16 cellular contexts compared by ENCODE assay signal in genomic region chr4:184801781-184802180, GRCh38. TPM values are rescaled to one million over a fixed set of nuclear protein-coding genes. Genes with fewer than 3 reads are reported as not detected.
DNase-seq lines count a peak whose midpoint lies in the region; ATAC-seq and TF ChIP-seq lines count a peak whose summit lies in the region.
"Had no signal": no experiment of that assay in that cellular context is flagged by ENCODE, and none has a peak within 500 bp of the region (broad histone marks: within the 10 kb centered on the region; RNA-seq: fewer than 3 reads in every experiment).

No MANE protein-coding gene starts in this region.

- POLR2A ChIA-PET in MCF 10A (lab: Yijun Ruan, JAX) = interaction anchor here (0.7 to 2.3 kb wide), 7 partner anchors 9 to 153 kb away, joined by 3 to 30 read pairs (median 6); partner anchors contain the start of genes CASP3, CENPU and PRIMPOL

- TF ChIP-seq CTCF in MCF 10A (IDR thresholded peaks at IDR 0.05; ENCODE audit: unreplicated experiment) (no peak), breast epithelium (IDR thresholded peaks at IDR 0.05) (no peak), epithelial cell of proximal tubule (conservative IDR thresholded peaks at IDR 0.05; ENCODE audit: low read depth, low read length) (no peak)

- H3K18ac ChIP-seq in mesenchymal stem cell (ENCODE audit: low read depth in 1 of 2, low read length in 2 of 2) = no peak overlapping the region

- H3K27ac ChIP-seq in breast epithelium = peak overlapping the region in 1 of 2 donors; percentile 9
- no peak overlapping the region for H3K27ac ChIP-seq in mesenchymal stem cell (ENCODE audit: low read length, poor library complexity, severe bottlenecking)
- H3K27ac ChIP-seq: 22Rv1, SJCRH30 had no signal

- H3K27me3 Mint-ChIP-seq in MCF 10A (ENCODE audit: insufficient read depth, unreplicated experiment) = no peaks in the 10 kb centered on the region
- no peaks in the 10 kb centered on the region for H3K27me3 Mint-ChIP-seq in stimulated activated naive CD8-positive, alpha-beta T cell treated with anti-CD3 and anti-CD28 coated beads, Interleukin-15, amount 100 ng/mL, for 72 hours
- H3K27me3 Mint-ChIP-seq: activated CD4-positive, alpha-beta memory T cell treated with anti-CD3 and anti-CD28 coated beads for 36 hours; CD4-positive, alpha-beta T cell had no signal

- no peak overlapping the region for H3K4ac ChIP-seq in mesenchymal stem cell (ENCODE audit: low read depth in 1 of 2, low read length in 2 of 2)

- H3K4me2 ChIP-seq in mesenchymal stem cell (ENCODE audit: low read length, poor library complexity, severe bottlenecking) = no peak overlapping the region

- H4K8ac ChIP-seq in mesenchymal stem cell (ENCODE audit: low read length) = no peak overlapping the region

- no peak overlapping the region for H3K14ac ChIP-seq in mesenchymal stem cell (ENCODE audit: low read length in 2 of 2)

- H3K36me3 ChIP-seq in breast epithelium (no peaks in the 10 kb centered on the region), mesenchymal stem cell (ENCODE audit: control insufficient read depth in 1 of 2, insufficient read depth in 2 of 2, low read depth in 1 of 2, low read length in 2 of 2) (peaks cover 23 to 29% of the 10 kb centered on the region in 2 experiments)
- H3K36me3 ChIP-seq: SJCRH30 had no signal

- TF ChIP-seq POLR2A in breast epithelium (IDR thresholded peaks at IDR 0.05) = no peak

- H3K4me1 Mint-ChIP-seq in MCF 10A (ENCODE audit: insufficient read depth, unreplicated experiment) = peaks cover 64% of the 10 kb centered on the region
- no peaks in the 10 kb centered on the region for H3K4me1 Mint-ChIP-seq in stimulated activated naive CD8-positive, alpha-beta T cell treated with anti-CD3 and anti-CD28 coated beads, Interleukin-15, amount 100 ng/mL, for 72 hours

- H3K9me3 Mint-ChIP-seq in MCF 10A (ENCODE audit: unreplicated experiment) = no peaks in the 10 kb centered on the region
- H3K9me3 Mint-ChIP-seq in stimulated activated naive CD8-positive, alpha-beta T cell treated with anti-CD3 and anti-CD28 coated beads, Interleukin-15, amount 100 ng/mL, for 72 hours = no peaks in the 10 kb centered on the region
- H3K9me3 Mint-ChIP-seq: activated CD4-positive, alpha-beta memory T cell treated with anti-CD3 and anti-CD28 coated beads for 36 hours; CD4-positive, alpha-beta T cell had no signal

- H3K9me3 ChIP-seq in breast epithelium = no peaks in the 10 kb centered on the region
- no peaks in the 10 kb centered on the region for H3K9me3 ChIP-seq in mesenchymal stem cell (ENCODE audit: control insufficient read depth, low read length)
- H3K9me3 ChIP-seq: SJCRH30 had no signal

- no peaks in the 10 kb centered on the region for H3K27me3 ChIP-seq in breast epithelium
- H3K27me3 ChIP-seq in mesenchymal stem cell (ENCODE audit: control insufficient read depth in 1 of 2, insufficient read depth in 1 of 2, low read length in 2 of 2) = no peaks in the 10 kb centered on the region
- H3K27me3 ChIP-seq: SJCRH30 had no signal

- H2BK120ac ChIP-seq in mesenchymal stem cell (ENCODE audit: low read depth, low read length) = no peak overlapping the region

- H2BK5ac ChIP-seq in mesenchymal stem cell (ENCODE audit: low read depth, low read length, poor library complexity, severe bottlenecking) = no peak overlapping the region

- H3K4me3 Mint-ChIP-seq in MCF 10A (ENCODE audit: unreplicated experiment) = peak overlapping the region; percentile 50
- no peak overlapping the region for H3K4me3 Mint-ChIP-seq in stimulated activated naive CD8-positive, alpha-beta T cell treated with anti-CD3 and anti-CD28 coated beads, Interleukin-15, amount 100 ng/mL, for 72 hours
- H3K4me3 Mint-ChIP-seq: activated CD4-positive, alpha-beta memory T cell treated with anti-CD3 and anti-CD28 coated beads for 36 hours; CD4-positive, alpha-beta T cell had no signal

- no peak for ATAC-seq in GM19463 (IDR thresholded peaks at IDR 0.05; ENCODE audit: unreplicated experiment)
- ATAC-seq in stimulated activated naive CD8-positive, alpha-beta T cell treated with anti-CD3 and anti-CD28 coated beads, Interleukin-15, amount 100 ng/mL, for 72 hours = no peak
- ATAC-seq in HG03457 (IDR thresholded peaks at IDR 0.05; ENCODE audit: unreplicated experiment) = no peak
- ATAC-seq: HCT116; stimulated activated naive CD8-positive, alpha-beta T cell treated with anti-CD3 and anti-CD28 coated beads, Interleukin-15, Interleukin-2, amounts not matched to agents 100 U/mL and 50 U/mL, for 24 hours had no signal

- 92% methylated on average over 3 of the region's 3 CpGs for WGBS in mesenchymal stem cell

- DNase-seq in MCF 10A (ENCODE audit: unreplicated experiment) (peak; percentile 76), breast epithelium (ENCODE audit: low spot score in 2 of 2) (no peak), epithelial cell of proximal tubule (ENCODE audit: low read depth) (no peak), mesenchymal stem cell (no peak), iPS-NIHi11 (ENCODE audit: low spot score) (no peak)
- no peak for DNase-seq in stimulated activated naive CD8-positive, alpha-beta T cell treated with anti-CD3 and anti-CD28 coated beads, Interleukin-15, amount 100 ng/mL, for 72 hours
- DNase-seq: activated CD4-positive, alpha-beta memory T cell treated with anti-CD3 and anti-CD28 coated beads for 36 hours; amniotic stem cell; CD4-positive, alpha-beta T cell; midbrain; SJCRH30; stimulated activated naive CD8-positive, alpha-beta T cell treated with anti-CD3 and anti-CD28 coated beads, Interleukin-15, Interleukin-2, amounts not matched to agents 100 U/mL and 50 U/mL, for 24 hours had no signal

- H2BK15ac ChIP-seq in mesenchymal stem cell (ENCODE audit: low read depth, poor library complexity, severe bottlenecking) = no peak overlapping the region

- H3K4me3 ChIP-seq in breast epithelium (no peak overlapping the region), epithelial cell of proximal tubule (ENCODE audit: low read depth, low read length) (peak overlapping the region; percentile 69), mesenchymal stem cell (ENCODE audit: insufficient read depth in 1 of 2, low read depth in 1 of 2, low read length in 2 of 2) (peak overlapping the region in 1 of 2 experiments; percentile 67)
- H3K4me3 ChIP-seq: SJCRH30 had no signal

- H2AK5ac ChIP-seq in mesenchymal stem cell (ENCODE audit: low read length, severe bottlenecking) = no peak overlapping the region

- peak overlapping the region; percentile 67 for H3K9ac ChIP-seq in mesenchymal stem cell (ENCODE audit: low read length)

- intact Hi-C loops in MCF 10A (cut with micrococcal nuclease) = no loop called here
- intact Hi-C loops in breast epithelium (cut with DNase I; ENCODE audit: low total_unique reads) = no loop called here

- H2AFZ ChIP-seq in mesenchymal stem cell (ENCODE audit: low read depth, low read length) = no peak overlapping the region

- CTCF ChIA-PET in MCF 10A (lab: Yijun Ruan, JAX) = interaction anchor here (1.1 to 2.4 kb wide), 2 partner anchors 9 to 294 kb away, joined by 6 to 9 read pairs; no protein-coding TSS in a partner anchor

- no TSS peak for BruUV-seq in MCF 10A (replicated peaks; lab: Mats Ljungman, UMichigan)

- H3K4me1 ChIP-seq in breast epithelium (peaks cover 0 to 6% of the 10 kb centered on the region in 2 donors), mesenchymal stem cell (ENCODE audit: control insufficient read depth, insufficient read depth, low read depth, low read length) (peaks cover 10% of the 10 kb centered on the region)

- no peak overlapping the region for H3K23ac ChIP-seq in mesenchymal stem cell (ENCODE audit: low read length in 2 of 2)

- H4K91ac ChIP-seq in mesenchymal stem cell (ENCODE audit: low read length) = no peak overlapping the region

- H3K79me1 ChIP-seq in mesenchymal stem cell (replicated peaks; ENCODE audit: low read length, poor library complexity, severe bottlenecking) = peaks cover 50% of the 10 kb centered on the region

- H3K36me3 Mint-ChIP-seq in MCF 10A (ENCODE audit: insufficient read depth, unreplicated experiment) = peaks cover 75% of the 10 kb centered on the region

- H2BK12ac ChIP-seq in mesenchymal stem cell (ENCODE audit: low read length in 2 of 2) = no peak overlapping the region

- peak overlapping the region; percentile 39 for H3K27ac Mint-ChIP-seq in MCF 10A (ENCODE audit: low read depth, unreplicated experiment)
- no peak overlapping the region for H3K27ac Mint-ChIP-seq in stimulated activated naive CD8-positive, alpha-beta T cell treated with anti-CD3 and anti-CD28 coated beads, Interleukin-15, amount 100 ng/mL, for 72 hours
- H3K27ac Mint-ChIP-seq: activated CD4-positive, alpha-beta memory T cell treated with anti-CD3 and anti-CD28 coated beads for 36 hours; CD4-positive, alpha-beta T cell had no signal

RNA-seq across cellular contexts. Expression of gene ACSL1, which starts 24.0 kb away (rescaled TPM):
- 99.5 and 105 TPM in 2 replicates for total RNA-seq in MCF 10A (2022)
- 100 to 1,000 TPM; 167 to 797 (median 254) TPM for total RNA-seq in breast epithelium
- 18.5 and 27.5 TPM in 2 replicates for total RNA-seq in epithelial cell of proximal tubule
- polyA plus RNA-seq in mesenchymal stem cell (2013, experiment 1 of 2) = 4.3 TPM
- polyA plus RNA-seq in mesenchymal stem cell (2013, experiment 2 of 2) = 4.5 TPM
